In genomic region chr7:50959560-50959959, GRCh38 we compare ENCODE assay signal across 34 cellular contexts.
"Had no signal": no experiment of that assay in that cellular context is flagged by ENCODE, and none has a peak within 500 bp of the region (broad histone marks: within the 10 kb centered on the region; RNA-seq: fewer than 3 reads in every experiment).

No MANE protein-coding gene starts in this region.

- H3K36me3 ChIP-seq: MG63 had no signal

- H3K27me3 ChIP-seq: MG63 had no signal

- H3K4me3 ChIP-seq: MG63 had no signal

- H3K9me3 ChIP-seq: MG63 had no signal

- DNase-seq: Karpas-422, Kasumi-1, MG63, MM.1S, MV-4-11, NCI-H1048, NCI-H1092, NCI-H1092 treated with DMSO at 0.1 percent for 48 hours, NCI-H1105, NCI-H1105 treated with DMSO at 0.1 percent for 48 hours, NCI-H1417, NCI-H1417 treated with DMSO at 0.1 percent for 48 hours, NCI-H1436, NCI-H1436 treated with DMSO at 0.1 percent for 48 hours, NCI-H146, NCI-H1694, NCI-H1694 treated with DMSO at 0.1 percent for 48 hours, NCI-H187, NCI-H187 treated with DMSO at 0.1 percent for 48 hours, NCI-H1930, NCI-H2029, NCI-H2029 treated with DMSO at 0.1 percent for 48 hours, NCI-H2081, NCI-H2081 treated with DMSO at 0.1 percent for 48 hours, NCI-H2107, NCI-H2171, NCI-H2171 treated with DMSO at 0.1 percent for 48 hours, NCI-H2227 treated with DMSO at 0.1 percent for 48 hours, NCI-H226, NCI-H345, NCI-H446, NCI-H446 treated with DMSO at 0.1 percent for 48 hours, NCI-H510A, NCI-H510A treated with DMSO at 0.1 percent for 48 hours had no signal
